Comparison of ENCODE assay signal across 25 cellular contexts in genomic region chrX:54748626-54749025, GRCh38. TPM values are rescaled to one million over a fixed set of nuclear protein-coding genes. Genes with fewer than 3 reads are reported as not detected.
DNase-seq lines count a peak whose midpoint lies in the region; ATAC-seq and TF ChIP-seq lines count a peak whose summit lies in the region.
"Had no signal": no experiment of that assay in that cellular context is flagged by ENCODE, and none has a peak within 500 bp of the region (broad histone marks: within the 10 kb centered on the region; RNA-seq: fewer than 3 reads in every experiment).

No MANE protein-coding gene starts in this region.

- H3K79me2 ChIP-seq in parathyroid adenoma = no peaks in the 10 kb centered on the region

- H3K4me3 ChIP-seq in parathyroid adenoma (ENCODE audit: low read depth, low read length) = no peak overlapping the region
- H3K4me3 ChIP-seq in gastrocnemius medialis = peak overlapping the region; percentile 52 to 58 (median 57)
- no peak overlapping the region for H3K4me3 ChIP-seq in thymus (ENCODE audit: low read length)
- H3K4me3 ChIP-seq: A549; BLaER1 treated with 17β-estradiol and CSF1 and Interleukin-3, amounts not matched to agents 10 nM and 100 nM; GM12878; GM23338 had no signal

- H2AFZ ChIP-seq in parathyroid adenoma = peak overlapping the region; percentile 15
- H2AFZ ChIP-seq: GM23338 had no signal

- H3K4me2 ChIP-seq in parathyroid adenoma (ENCODE audit: low read length) = no peak overlapping the region
- H3K4me2 ChIP-seq: A549; BLaER1 treated with 17β-estradiol and CSF1 and Interleukin-3, amounts not matched to agents 10 nM and 100 nM; GM23338 had no signal

- no peaks in the 10 kb centered on the region for H3K9me3 ChIP-seq in parathyroid adenoma (ENCODE audit: control insufficient read depth, low read length)
- H3K9me3 ChIP-seq in gastrocnemius medialis = no peaks in the 10 kb centered on the region
- H3K9me3 ChIP-seq in thymus (ENCODE audit: control insufficient read depth) = no peaks in the 10 kb centered on the region
- H3K9me3 ChIP-seq: A549, BE2C had no signal

- H3K27me3 ChIP-seq in parathyroid adenoma (ENCODE audit: control insufficient read depth, insufficient read depth, low read length) (no peaks in the 10 kb centered on the region), gastrocnemius medialis (no peaks in the 10 kb centered on the region), thymus (ENCODE audit: control insufficient read depth, insufficient read depth) (no peaks in the 10 kb centered on the region)
- H3K27me3 ChIP-seq: BE2C had no signal

- TF ChIP-seq CTCF in parathyroid adenoma (IDR thresholded peaks at IDR 0.05) (no peak), gastrocnemius medialis (IDR thresholded peaks at IDR 0.05 in 4 of 5, conservative IDR thresholded peaks at IDR 0.05 in 1 of 5) (no peak)

- no peak overlapping the region for H3K9ac ChIP-seq in parathyroid adenoma
- H3K9ac ChIP-seq: BLaER1 treated with 17β-estradiol and CSF1 and Interleukin-3, amounts not matched to agents 10 nM and 100 nM had no signal

- H3K27ac ChIP-seq in parathyroid adenoma (no peak overlapping the region), gastrocnemius medialis (peak overlapping the region; percentile 75 to 88 (median 86)), thymus (ENCODE audit: low read depth) (peak overlapping the region; percentile 53)
- H3K27ac ChIP-seq: A549; BLaER1 treated with 17β-estradiol and CSF1 and Interleukin-3, amounts not matched to agents 10 nM and 100 nM had no signal

- ATAC-seq in GM18868 (IDR thresholded peaks at IDR 0.05; ENCODE audit: unreplicated experiment) = peak; percentile 14
- peak; percentile 18 to 28 for ATAC-seq in gastrocnemius medialis
- ATAC-seq: A549, GM12878, GM23338, HCT116 had no signal

- H3K4me1 ChIP-seq in parathyroid adenoma = peaks cover 4% of the 10 kb centered on the region
- H3K4me1 ChIP-seq in gastrocnemius medialis = peaks cover 4 to 6% of the 10 kb centered on the region in 2 donors
- H3K4me1 ChIP-seq in thymus (ENCODE audit: control insufficient read depth, insufficient read depth, low read length) = no peaks in the 10 kb centered on the region
- H3K4me1 ChIP-seq: A549; BLaER1 treated with 17β-estradiol and CSF1 and Interleukin-3, amounts not matched to agents 10 nM and 100 nM had no signal

- TF ChIP-seq POLR2A in gastrocnemius medialis (IDR thresholded peaks at IDR 0.05) = peak in 1 of 2 donors; percentile 8

- WGBS in thymus = 63% methylated on average over 1 of the region's 1 CpG

- intact Hi-C loops in gastrocnemius medialis (cut with DNase I; ENCODE audit: low total_unique reads) = loop anchor here (5.0 kb wide), 2 partner anchors 39 to 254 kb away; partner anchors contain the start of gene APEX2

- no peaks in the 10 kb centered on the region for H3K36me3 ChIP-seq in parathyroid adenoma (ENCODE audit: control insufficient read depth, insufficient read depth, low read length)
- H3K36me3 ChIP-seq in gastrocnemius medialis = no peaks in the 10 kb centered on the region
- H3K36me3 ChIP-seq in thymus (ENCODE audit: control insufficient read depth, insufficient read depth) = no peaks in the 10 kb centered on the region
- H3K36me3 ChIP-seq: BE2C; BLaER1 treated with 17β-estradiol and CSF1 and Interleukin-3, amounts not matched to agents 10 nM and 100 nM had no signal

- in situ Hi-C loops in gastrocnemius medialis (cut with MboI; ENCODE audit: low sequenced_read_pairs in 4 of 4) = no loop called here

- DNase-seq in gastrocnemius medialis = no peak
- no peak for DNase-seq in SW480 (ENCODE audit: low spot score)
- no peak for DNase-seq in activated CD8-positive, alpha-beta memory T cell treated with anti-CD3 and anti-CD28 coated beads, Interleukin-2, amount 50 U/mL, for 48 hours
- DNase-seq in NCI-H146 (lab: John Stamatoyannopoulos, UW) = no peak
- DNase-seq: 8988T; ACHN; AML-193; BE2C; CD4-positive, alpha-beta T cell; CD8-positive, alpha-beta memory T cell; DMS 273 treated with DMSO at 0.1 percent for 48 hours; DMS79; EL; GDM1; H9 had no signal

RNA-seq across cellular contexts. Expression of gene ITIH6, which starts 49.4 kb away (rescaled TPM):
- not detected for total RNA-seq in gastrocnemius medialis
- not detected for polyA plus RNA-seq in thymus
- total RNA-seq: CD4-positive, alpha-beta T cell; CD8-positive, alpha-beta memory T cell; GM12878; GM23338; H4; H9 had no signal
- polyA plus RNA-seq: CD14-positive monocyte; CD8-positive, alpha-beta memory T cell; GM12878; GM23338 had no signal

RNA-seq across cellular contexts. Expression of gene MAGED2, which starts 58.9 kb away (rescaled TPM):
- 10 to 100 TPM; 36.6 to 78.3 (median 55.6) TPM for total RNA-seq in gastrocnemius medialis
- polyA plus RNA-seq in thymus = 88.3 TPM

Comparison
In these comparisons a context has a peak if more than half of its experiments do, and no peak if none do; other contexts are left out.
1. H3K4me3 ChIP-seq: peak in gastrocnemius medialis (4 of 4); none in parathyroid adenoma (single experiment) and thymus (single experiment).